In the genomic region with DNA sequence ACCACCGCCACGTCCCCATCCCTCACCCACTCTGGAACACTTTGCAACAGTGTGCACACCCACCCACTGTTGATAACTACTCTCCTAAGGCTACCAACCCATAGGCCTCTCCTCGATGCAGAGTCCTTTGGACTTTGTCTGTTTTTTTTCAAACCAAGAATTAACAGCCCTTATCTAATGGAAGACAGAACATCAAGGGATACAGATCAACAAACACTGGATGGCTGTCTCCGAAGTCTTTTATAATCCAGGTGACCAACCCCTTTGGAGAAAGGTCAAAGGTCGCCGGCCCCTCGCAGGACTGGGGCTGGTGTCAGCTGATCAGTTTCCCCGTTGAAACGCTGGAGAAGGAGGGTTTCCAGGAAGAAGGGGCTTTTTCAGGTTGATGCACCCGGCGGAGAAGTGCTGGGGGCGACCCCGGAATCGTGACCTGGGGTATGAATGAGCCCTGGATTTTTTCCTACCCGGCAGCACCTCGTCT, we compare ENCODE assay signal across 8 cellular contexts. TPM values are rescaled to one million over a fixed set of nuclear protein-coding genes. Genes with fewer than 3 reads are reported as not detected.
DNase-seq lines count a peak whose midpoint lies in the region; ATAC-seq and TF ChIP-seq lines count a peak whose summit lies in the region.

No MANE protein-coding gene starts in this region.

- no peak for TF ChIP-seq CTCF in GM12865 (IDR thresholded peaks at IDR 0.05; ENCODE audit: insufficient read depth, low read depth, low read length, missing control alignments)
- TF ChIP-seq CTCF in WERI-Rb-1 (IDR thresholded peaks at IDR 0.05; ENCODE audit: low read depth, low read length) = no peak
- TF ChIP-seq CTCF in fibroblast of pulmonary artery (IDR thresholded peaks at IDR 0.05; ENCODE audit: low read length, missing control alignments) = no peak

- peaks cover 20% of the 10 kb centered on the region for H3K36me3 ChIP-seq in HUES64 (ENCODE audit: insufficient read depth, low read length)
- peaks cover 12% of the 10 kb centered on the region for H3K36me3 ChIP-seq in WERI-Rb-1
- H3K36me3 ChIP-seq in neuron (ENCODE audit: insufficient read depth, low read length) = peaks cover 4% of the 10 kb centered on the region

- H3K27ac ChIP-seq in HUES64 (ENCODE audit: low read depth, low read length) = peak overlapping the region; percentile 75
- H3K27ac ChIP-seq in WERI-Rb-1 = peak overlapping the region; percentile 78

- WGBS in HUES64 = 9% methylated on average over 16 of the region's 16 CpGs

- ATAC-seq in GM21576 (IDR thresholded peaks at IDR 0.05; ENCODE audit: unreplicated experiment) = peak; percentile 13

- no peaks in the 10 kb centered on the region for H3K27me3 ChIP-seq in HUES64 (ENCODE audit: insufficient read depth, low read length)
- H3K27me3 ChIP-seq in WERI-Rb-1 (ENCODE audit: insufficient read depth, low read depth, severe bottlenecking) = no peaks in the 10 kb centered on the region
- H3K27me3 ChIP-seq in neuron (ENCODE audit: insufficient read depth, low read length) = no peaks in the 10 kb centered on the region

- no peak for DNase-seq in GM12865 (ENCODE audit: low read depth)
- DNase-seq in WERI-Rb-1 = no peak
- DNase-seq in fibroblast of pulmonary artery (ENCODE audit: low read depth) = peak; percentile 8
- DNase-seq in HK-2 (ENCODE audit: unreplicated experiment) = no peak
- DNase-seq in Kasumi-1 (lab: John Stamatoyannopoulos, UW) = no peak

- H3K9me3 ChIP-seq in HUES64 (ENCODE audit: insufficient read depth, low read depth, low read length) (no peaks in the 10 kb centered on the region), WERI-Rb-1 (ENCODE audit: severe bottlenecking) (no peaks in the 10 kb centered on the region), neuron (ENCODE audit: low read length) (no peaks in the 10 kb centered on the region)

- peaks cover 7% of the 10 kb centered on the region for H3K4me1 ChIP-seq in HUES64 (ENCODE audit: insufficient read depth, low read length)
- H3K4me1 ChIP-seq in neuron (ENCODE audit: insufficient read depth, low read length) = peaks cover 7% of the 10 kb centered on the region

- peak overlapping the region; percentile 82 for H2AFZ ChIP-seq in neuron (ENCODE audit: low read depth, low read length)

- peak overlapping the region; percentile 80 for H3K4me3 ChIP-seq in GM12865 (ENCODE audit: low read depth, low read length)
- H3K4me3 ChIP-seq in HUES64 (ENCODE audit: low read length) = peak overlapping the region; percentile 81
- peak overlapping the region; percentile 50 for H3K4me3 ChIP-seq in WERI-Rb-1 (ENCODE audit: low read depth, low read length)
- peak overlapping the region; percentile 78 for H3K4me3 ChIP-seq in fibroblast of pulmonary artery (replicated peaks; ENCODE audit: low read depth, low read length)
- peak overlapping the region; percentile 76 for H3K4me3 ChIP-seq in neuron (ENCODE audit: low read length)

- H3K9ac ChIP-seq in HUES64 (ENCODE audit: low read depth, low read length) = peak overlapping the region; percentile 79

RNA-seq across cellular contexts. Expression of a gene that starts 0.5 kb away (rescaled TPM):
- 21.8 TPM for polyA plus RNA-seq in HUES64 (2013, experiment 1 of 2)
- polyA plus RNA-seq in HUES64 (2013, experiment 2 of 2) = 24.7 TPM

RNA-seq across cellular contexts. Expression of a gene that starts 54.0 kb away (rescaled TPM):
- 1.8 TPM for polyA plus RNA-seq in HUES64 (2013, experiment 1 of 2)
- polyA plus RNA-seq in HUES64 (2013, experiment 2 of 2) = 1.9 TPM
